In the genomic region with DNA sequence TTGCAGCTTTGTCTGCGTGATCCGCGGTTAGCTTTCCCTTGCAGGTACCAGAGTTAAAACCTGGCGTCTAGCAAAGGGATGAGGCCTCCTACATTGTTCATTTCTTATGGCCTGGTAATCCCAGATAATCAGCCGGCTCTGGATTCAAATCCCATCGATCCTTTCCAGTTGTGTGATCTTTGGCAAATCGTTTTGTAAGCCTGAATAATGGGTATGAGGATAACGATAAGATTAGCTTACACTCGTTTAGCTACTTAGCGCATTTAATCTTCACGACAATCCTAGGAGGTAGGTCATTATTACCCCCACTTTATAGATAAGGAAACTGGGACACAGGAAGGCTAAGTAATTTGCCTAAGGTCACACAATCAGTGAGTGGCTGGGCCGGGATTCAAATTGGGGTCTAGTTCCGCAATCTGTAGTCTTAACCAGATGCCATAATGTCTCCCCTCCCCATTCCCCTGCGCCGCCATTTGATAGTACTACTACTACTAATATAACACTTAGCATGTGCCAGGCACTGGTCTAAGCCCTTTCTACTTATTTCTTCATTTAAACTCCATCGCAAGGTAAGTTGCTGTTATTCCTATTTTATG, we compare ENCODE assay signal across 1 cellular context.
TF ChIP-seq lines count a peak whose summit lies in the region.

No MANE protein-coding gene starts in this region.

TF ChIP-seq in H1, 55 proteins besides CTCF, POLR2A, EP300 and RAD21:
- no peak for TF ChIP-seq MAFK (IDR thresholded peaks at IDR 0.05; ENCODE audit: low read depth, low read length)
- TF ChIP-seq EZH2 (IDR thresholded peaks at IDR 0.05; ENCODE audit: low read depth, low read length, severe bottlenecking), result no peak
- TF ChIP-seq RNF2 (IDR thresholded peaks at IDR 0.05; ENCODE audit: borderline replicate concordance, low read depth, low read length, missing control alignments, poor library complexity, severe bottlenecking), result no peak
- no peak for TF ChIP-seq CBX5 (IDR thresholded peaks at IDR 0.05; ENCODE audit: low read depth, low read length)
- TF ChIP-seq CREB1 (IDR thresholded peaks at IDR 0.05), result no peak
- TF ChIP-seq KDM5A (IDR thresholded peaks at IDR 0.05; ENCODE audit: low read length), result no peak
- no peak for TF ChIP-seq TBP (IDR thresholded peaks at IDR 0.05; ENCODE audit: low read depth, low read length)
- TF ChIP-seq GABPA (IDR thresholded peaks at IDR 0.05; ENCODE audit: borderline replicate concordance, insufficient read depth, low read length), result no peak
- no peak for TF ChIP-seq KDM1A (IDR thresholded peaks at IDR 0.05; ENCODE audit: borderline replicate concordance, low read length)
